ENCODE assay signal across 1 cellular context in the genomic region with DNA sequence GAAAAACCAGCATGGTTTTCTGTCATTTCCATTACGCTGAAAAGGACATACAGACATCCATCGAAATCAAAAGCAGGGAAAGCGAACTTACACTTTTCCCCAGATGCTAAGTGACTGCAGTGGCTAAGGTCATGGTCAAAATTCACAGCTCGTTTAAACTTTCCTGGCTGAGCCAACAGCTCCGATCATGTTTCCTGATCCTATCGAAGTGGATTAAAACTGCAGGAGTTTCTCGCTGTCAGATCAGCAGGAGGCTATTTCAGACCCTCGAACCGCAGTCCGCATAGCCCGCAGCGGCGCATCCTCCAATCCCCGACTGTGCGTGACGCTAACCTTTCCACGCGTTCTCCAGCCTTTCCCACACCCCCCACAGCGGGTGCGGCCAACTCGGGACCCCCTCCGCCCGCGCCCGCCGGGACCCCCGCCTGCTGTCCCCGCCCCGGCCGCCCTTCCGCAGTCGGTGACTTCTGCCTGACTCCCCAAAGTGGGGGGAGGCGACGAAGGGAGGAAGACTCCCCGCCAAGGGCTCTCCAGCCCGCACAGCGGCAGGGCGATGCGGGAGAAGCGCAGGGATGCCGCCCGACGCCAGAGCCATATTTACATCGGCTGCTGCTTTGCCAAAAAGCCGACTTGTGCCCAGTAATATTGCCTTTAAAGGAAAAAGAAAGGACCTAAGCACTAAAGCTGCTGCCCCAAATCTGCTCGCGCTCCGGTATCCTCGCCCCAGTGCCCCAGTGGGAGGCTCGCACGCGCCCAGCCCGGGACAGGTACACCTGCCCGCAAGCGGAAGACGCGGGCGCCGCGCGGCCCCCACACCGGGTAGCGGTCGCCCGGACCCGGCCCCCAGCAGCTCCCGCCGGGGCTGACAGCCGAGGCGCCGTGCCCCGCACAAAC.
TF ChIP-seq lines count a peak whose summit lies in the region.

No MANE protein-coding gene starts in this region.

TF ChIP-seq in A549, 52 proteins besides CTCF, POLR2A, EP300 and RAD21 (continued from another document):
- TF ChIP-seq, protein P1, sequence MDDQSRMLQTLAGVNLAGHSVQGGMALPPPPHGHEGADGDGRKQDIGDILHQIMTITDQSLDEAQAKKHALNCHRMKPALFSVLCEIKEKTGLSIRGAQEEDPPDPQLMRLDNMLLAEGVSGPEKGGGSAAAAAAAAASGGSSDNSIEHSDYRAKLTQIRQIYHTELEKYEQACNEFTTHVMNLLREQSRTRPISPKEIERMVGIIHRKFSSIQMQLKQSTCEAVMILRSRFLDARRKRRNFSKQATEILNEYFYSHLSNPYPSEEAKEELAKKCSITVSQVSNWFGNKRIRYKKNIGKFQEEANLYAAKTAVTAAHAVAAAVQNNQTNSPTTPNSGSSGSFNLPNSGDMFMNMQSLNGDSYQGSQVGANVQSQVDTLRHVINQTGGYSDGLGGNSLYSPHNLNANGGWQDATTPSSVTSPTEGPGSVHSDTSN (IDR thresholded peaks at IDR 0.05), result no peak
